Comparison of ENCODE assay signal across 8 cellular contexts in genomic region chr22:24175160-24175808, GRCh38. TPM values are rescaled to one million over a fixed set of nuclear protein-coding genes. Genes with fewer than 3 reads are reported as not detected.
DNase-seq lines count a peak whose midpoint lies in the region; ATAC-seq lines count a peak whose summit lies in the region.

No MANE protein-coding gene starts in this region.

- H3K9me3 Mint-ChIP-seq in activated CD4-positive, alpha-beta T cell treated with anti-CD3 and anti-CD28 coated beads for 36 hours (ENCODE audit: low read depth): no peaks in the 10 kb centered on the region

- no peak overlapping the region for H3K27ac Mint-ChIP-seq in activated CD4-positive, alpha-beta T cell treated with anti-CD3 and anti-CD28 coated beads for 36 hours

- no peak overlapping the region for H3K4me3 ChIP-seq in MG63

- H3K4me3 Mint-ChIP-seq in activated CD4-positive, alpha-beta T cell treated with anti-CD3 and anti-CD28 coated beads for 36 hours: no peak overlapping the region

- H3K36me3 ChIP-seq in MG63: no peaks in the 10 kb centered on the region; the same call in none of the 2 replicates

- H3K27me3 ChIP-seq in MG63: no peaks in the 10 kb centered on the region

- no peaks in the 10 kb centered on the region for H3K9me3 ChIP-seq in MG63

- POLR2A ChIA-PET in activated CD4-positive, alpha-beta T cell treated with anti-CD3 and anti-CD28 coated beads for 36 hours (lab: Charles Lee): no interaction called here

- H3K27me3 Mint-ChIP-seq in activated CD4-positive, alpha-beta T cell treated with anti-CD3 and anti-CD28 coated beads for 36 hours: no peaks in the 10 kb centered on the region

- intact Hi-C loops in activated CD4-positive, alpha-beta T cell treated with anti-CD3 and anti-CD28 coated beads for 36 hours (cut with DNase I, micrococcal nuclease): loop anchor here in 1 of 2 experiments (1.0 to 10.0 kb wide), 2 partner anchors 68 to 220 kb away; no protein-coding TSS in a partner anchor
- intact Hi-C loops in left colon (cut with DNase I, micrococcal nuclease): no loop called here

- peaks cover 14% of the 10 kb centered on the region for H3K36me3 Mint-ChIP-seq in activated CD4-positive, alpha-beta T cell treated with anti-CD3 and anti-CD28 coated beads for 36 hours (ENCODE audit: low read depth)

- CTCF ChIA-PET in activated CD4-positive, alpha-beta T cell treated with anti-CD3 and anti-CD28 coated beads for 36 hours (lab: Charles Lee): interaction anchor here (0.6 to 1.9 kb wide), 15 partner anchors 9 to 237 kb away, joined by 3 to 11 read pairs (median 3); no protein-coding TSS in a partner anchor

- ATAC-seq in activated CD4-positive, alpha-beta T cell treated with anti-CD3 and anti-CD28 coated beads for 36 hours: peak; percentile 64
- ATAC-seq in left colon (peak; percentile 81), GM21526 (IDR thresholded peaks at IDR 0.05; ENCODE audit: low FRiP score, unreplicated experiment) (no peak)

- H3K4me1 Mint-ChIP-seq in activated CD4-positive, alpha-beta T cell treated with anti-CD3 and anti-CD28 coated beads for 36 hours: no peaks in the 10 kb centered on the region

- in situ Hi-C loops in G401 (cut with HindIII; ENCODE audit: low sequenced_read_pairs): no loop called here

- peak; percentile 73 for DNase-seq in G401 (ENCODE audit: low spot score)
- peak; percentile 63 for DNase-seq in MG63
- peak; percentile 81 for DNase-seq in activated CD4-positive, alpha-beta T cell treated with anti-CD3 and anti-CD28 coated beads for 36 hours
- peak; percentile 71 for DNase-seq in cerebellum (ENCODE audit: low spot score)
- DNase-seq in left colon: peak; percentile 74 to 87
- DNase-seq in stimulated activated CD4-positive, alpha-beta T cell treated with anti-CD3 and anti-CD28 coated beads, Interleukin-2, amount 100 ng/mL, for 4 hours (ENCODE audit: low read depth): peak; percentile 52
- no peak for DNase-seq in DMS79 (lab: John Stamatoyannopoulos, UW)

RNA-seq across cellular contexts. Expression of gene SUSD2, which starts 6.0 kb away (rescaled TPM):
- total RNA-seq in G401 (2014; rRNA removed; shearing (Covaris generic)): not detected in 2 replicates
- 0.20 TPM in 1 of 2 replicates, not detected in the other for total RNA-seq in MG63 (2014; rRNA removed; shearing (Covaris generic); ENCODE audit: low replicate concordance)
- under 1 TPM; 0.65 to 0.80 TPM for total RNA-seq in activated CD4-positive, alpha-beta T cell treated with anti-CD3 and anti-CD28 coated beads for 36 hours
- total RNA-seq in cerebellum (0.54 TPM), left colon (1 to 10 TPM; 1.9 to 2.7 TPM)
